In genomic region chr14:102929349-102930137, GRCh38 we compare ENCODE assay signal across 11 cellular contexts. TPM values are rescaled to one million over a fixed set of nuclear protein-coding genes. Genes with fewer than 3 reads are reported as not detected.
A peak's percentile ranks its signal among the peaks of the same experiment; 100 is the strongest.
DNase-seq lines count a peak whose midpoint lies in the region; ATAC-seq, FAIRE-seq and TF ChIP-seq lines count a peak whose summit lies in the region.
"Had no signal": no experiment of that assay in that cellular context is flagged by ENCODE, and none has a peak within 500 bp of the region (broad histone marks: within the 10 kb centered on the region; RNA-seq: fewer than 3 reads in every experiment).

No MANE protein-coding gene starts in this region.

- H3K4me3 Mint-ChIP-seq in HFFc6, result no peak overlapping the region

- peak overlapping the region; percentile 76 for H3K4me3 ChIP-seq in H7 (ENCODE audit: insufficient read depth, low read depth, low read length)
- peak overlapping the region; percentile 43 for H3K4me3 ChIP-seq in bronchial epithelial cell (ENCODE audit: low read depth, low read length)
- H3K4me3 ChIP-seq in lower leg skin (ENCODE audit: low read depth, poor library complexity, severe bottlenecking), result peak overlapping the region; percentile 22
- peak overlapping the region; percentile 21 to 45 (median 26) for H3K4me3 ChIP-seq in skin epidermis

- H3K27ac ChIP-seq in skin epidermis, result peak overlapping the region in 1 of 21 experiments; percentile 11

- no peak for ATAC-seq in HG03108 (IDR thresholded peaks at IDR 0.05; ENCODE audit: unreplicated experiment)

- peaks cover 2% of the 10 kb centered on the region for H3K36me3 ChIP-seq in H7 (replicated peaks; ENCODE audit: control insufficient read depth, insufficient read depth, low read length)
- H3K36me3 ChIP-seq in bronchial epithelial cell (ENCODE audit: control insufficient read depth, insufficient read depth, low read length), result peaks cover 2% of the 10 kb centered on the region

- peaks cover 7% of the 10 kb centered on the region for H3K36me3 Mint-ChIP-seq in HFFc6 (ENCODE audit: low read depth)

- no peak overlapping the region for H3K27ac Mint-ChIP-seq in HFFc6

- peaks cover 27% of the 10 kb centered on the region; the same call in 1 of the 2 replicates for H3K27me3 Mint-ChIP-seq in HFFc6 (ENCODE audit: insufficient read depth)

- H3K9me3 Mint-ChIP-seq in HFFc6, result no peaks in the 10 kb centered on the region

- no peak for TF ChIP-seq POLR2A in lower leg skin (IDR thresholded peaks at IDR 0.05)

- DNase-seq in H7 (peak; percentile 82), bronchial epithelial cell (ENCODE audit: low read depth) (no peak), lower leg skin (ENCODE audit: low spot score in 2 of 2) (no peak), anterior cingulate cortex (lab: John Stamatoyannopoulos, UW) (no peak), OCI-M1 (lab: John Stamatoyannopoulos, UW) (no peak), HFFc6 (no peak)
- DNase-seq: activated CD8-positive, alpha-beta memory T cell treated with anti-CD3 and anti-CD28 coated beads, Interleukin-2, amount 50 U/mL, for 48 hours; effector CD8-positive, alpha-beta T cell; NCI-H1417 treated with DMSO at 0.1 percent for 48 hours had no signal

- TF ChIP-seq CTCF in bronchial epithelial cell (IDR thresholded peaks at IDR 0.05; ENCODE audit: insufficient read depth, low read length, severe bottlenecking) (no peak), lower leg skin (IDR thresholded peaks at IDR 0.05) (no peak), HFFc6 (IDR thresholded peaks at IDR 0.05) (no peak)

- no peaks in the 10 kb centered on the region for H3K4me1 Mint-ChIP-seq in HFFc6 (ENCODE audit: low read depth)

- H3K27me3 ChIP-seq in H7 (ENCODE audit: control insufficient read depth, insufficient read depth, low read length) (peaks cover 41% of the 10 kb centered on the region), bronchial epithelial cell (ENCODE audit: control insufficient read depth, insufficient read depth, low read length) (peaks cover 12% of the 10 kb centered on the region)

- no peak for FAIRE-seq in bronchial epithelial cell (lab: Jason Lieb, UNC)

- intact Hi-C loops in lower leg skin (cut with DNase I; ENCODE audit: low total_unique reads), result no loop called here

- WGBS in lower leg skin, 2 donors, result 2% methylated on average over 30 to 60 of the region's 77 CpGs

RNA-seq across cellular contexts. Expression of gene AMN, which starts 7.1 kb away (rescaled TPM):
- 0.92 and 1.7 TPM in 2 replicates for total RNA-seq in H7 (2014; rRNA removed; shearing (Covaris generic))
- total RNA-seq in bronchial epithelial cell (4.2 and 6.5 TPM in 2 replicates), lower leg skin (10 to 100 TPM; 21.5 to 29.1 (median 24.1) TPM)
- not detected for total RNA-seq in HFFc6 (2021; fragmentation: NEBNext Ultra II Directional; extraction: Animal tissue kit (Norgen Biotek cat#: 25700))

Comparison
In these comparisons a context has a peak if more than half of its experiments do, and no peak if none do; other contexts are left out.
1. H3K4me3 ChIP-seq: peak in every context shown above with its lines; median percentile 76 in H7; 43 in bronchial epithelial cell; 26 in skin epidermis; 22 in lower leg skin.